In the genomic region with DNA sequence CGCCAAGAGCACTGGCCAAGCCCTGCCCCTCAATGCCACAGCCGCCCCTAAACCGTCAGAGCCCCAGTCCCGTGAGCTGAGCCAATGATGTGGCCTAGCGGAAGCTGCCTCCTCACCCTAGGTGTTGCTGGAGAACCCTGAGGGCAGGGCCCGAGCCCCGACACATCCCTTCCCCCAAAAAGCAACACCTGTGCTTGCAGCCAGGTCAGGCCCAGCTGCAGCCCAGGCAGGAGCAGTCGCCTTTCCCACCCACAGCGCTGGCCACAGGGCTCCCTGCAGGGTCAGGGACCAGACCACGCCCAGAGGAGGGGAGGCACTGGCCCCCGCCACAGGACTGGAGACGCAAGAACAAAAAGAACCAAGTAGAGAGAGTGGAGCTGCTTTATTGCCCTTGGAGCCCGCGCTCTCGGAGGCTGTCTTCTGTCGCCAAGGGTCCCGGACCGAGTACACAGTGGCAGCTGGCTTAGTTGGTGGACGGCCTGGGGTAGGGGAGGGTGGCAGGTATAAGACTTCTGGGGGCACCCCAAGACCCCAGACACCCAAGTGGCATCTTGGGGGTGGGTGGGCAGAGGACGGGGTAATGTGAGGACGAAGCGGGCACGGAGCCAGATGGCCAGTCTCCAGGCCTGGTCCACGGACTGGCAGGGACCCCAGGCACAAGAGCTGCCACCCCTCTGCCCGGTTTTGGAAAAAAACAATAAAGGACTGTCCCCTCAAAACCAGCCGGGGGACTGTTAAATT, we compare ENCODE assay signal across 2 cellular contexts.
TF ChIP-seq lines count a peak whose summit lies in the region.

No MANE protein-coding gene starts in this region.

TF ChIP-seq in A549, 52 proteins besides CTCF, POLR2A, EP300 and RAD21:
- TF ChIP-seq, protein P1, sequence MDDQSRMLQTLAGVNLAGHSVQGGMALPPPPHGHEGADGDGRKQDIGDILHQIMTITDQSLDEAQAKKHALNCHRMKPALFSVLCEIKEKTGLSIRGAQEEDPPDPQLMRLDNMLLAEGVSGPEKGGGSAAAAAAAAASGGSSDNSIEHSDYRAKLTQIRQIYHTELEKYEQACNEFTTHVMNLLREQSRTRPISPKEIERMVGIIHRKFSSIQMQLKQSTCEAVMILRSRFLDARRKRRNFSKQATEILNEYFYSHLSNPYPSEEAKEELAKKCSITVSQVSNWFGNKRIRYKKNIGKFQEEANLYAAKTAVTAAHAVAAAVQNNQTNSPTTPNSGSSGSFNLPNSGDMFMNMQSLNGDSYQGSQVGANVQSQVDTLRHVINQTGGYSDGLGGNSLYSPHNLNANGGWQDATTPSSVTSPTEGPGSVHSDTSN (IDR thresholded peaks at IDR 0.05) = 0 out of 2 replicates have a peak, but pooled peaks have one; percentile 42
- no peak for TF ChIP-seq CEBPB (IDR thresholded peaks at IDR 0.05)
- 0 out of 2 replicates have a peak, but pooled peaks have one; percentile 23 for TF ChIP-seq POLR2AphosphoS2 (conservative IDR thresholded peaks at IDR 0.05; ENCODE audit: low read length)
TF ChIP-seq in A549: peak in this region for 2.

TF ChIP-seq in H1, 55 proteins besides CTCF, POLR2A, EP300 and RAD21:
- TF ChIP-seq SUZ12 (IDR thresholded peaks at IDR 0.05; ENCODE audit: low read length) = no peak
- peak; percentile 6; the same call in 1 of the 2 replicates for TF ChIP-seq POLR2AphosphoS5 (IDR thresholded peaks at IDR 0.05; ENCODE audit: low read depth, low read length)
- TF ChIP-seq, protein P2, sequence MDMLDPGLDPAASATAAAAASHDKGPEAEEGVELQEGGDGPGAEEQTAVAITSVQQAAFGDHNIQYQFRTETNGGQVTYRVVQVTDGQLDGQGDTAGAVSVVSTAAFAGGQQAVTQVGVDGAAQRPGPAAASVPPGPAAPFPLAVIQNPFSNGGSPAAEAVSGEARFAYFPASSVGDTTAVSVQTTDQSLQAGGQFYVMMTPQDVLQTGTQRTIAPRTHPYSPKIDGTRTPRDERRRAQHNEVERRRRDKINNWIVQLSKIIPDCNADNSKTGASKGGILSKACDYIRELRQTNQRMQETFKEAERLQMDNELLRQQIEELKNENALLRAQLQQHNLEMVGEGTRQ (IDR thresholded peaks at IDR 0.05; ENCODE audit: low read length) = peak; percentile 23; the same call in 1 of the 2 replicates
